ENCODE assay signal across 9 cellular contexts in genomic region chr3:114498779-114499370, GRCh38.
DNase-seq lines count a peak whose midpoint lies in the region; ATAC-seq, FAIRE-seq and TF ChIP-seq lines count a peak whose summit lies in the region.
"Had no signal": no experiment of that assay in that cellular context is flagged by ENCODE, and none has a peak within 500 bp of the region (broad histone marks: within the 10 kb centered on the region; RNA-seq: fewer than 3 reads in every experiment).

No MANE protein-coding gene starts in this region.

- FAIRE-seq in H54 (lab: Jason Lieb, UNC), result peak; percentile 99

- DNase-seq in H54 (ENCODE audit: insufficient read length, low spot score) (peak; percentile 33), NCI-H774 (lab: John Stamatoyannopoulos, UW) (peak; percentile 17), dermis microvascular lymphatic vessel endothelial cell (ENCODE audit: low read depth in 2 of 2) (peak; percentile 62 to 90), psoas muscle (no peak), NCI-H2196 treated with DMSO at 0.1 percent for 48 hours (lab: John Stamatoyannopoulos, UW; ENCODE audit: unreplicated experiment) (no peak), NOMO-1 treated with dmso at 0.1 percent for 144 hours (lab: John Stamatoyannopoulos, UW; ENCODE audit: unreplicated experiment) (no peak)
- DNase-seq in stimulated activated naive CD8-positive, alpha-beta T cell treated with anti-CD3 and anti-CD28 coated beads, Interleukin-15, amount 100 ng/mL, for 72 hours, result no peak
- DNase-seq: NCI-H526 had no signal

- H3K4me1 Mint-ChIP-seq in stimulated activated naive CD8-positive, alpha-beta T cell treated with anti-CD3 and anti-CD28 coated beads, Interleukin-15, amount 100 ng/mL, for 72 hours, result peaks cover 46% of the 10 kb centered on the region

- H3K4me3 ChIP-seq in psoas muscle, result no peak overlapping the region

- no peak for TF ChIP-seq CTCF in psoas muscle (IDR thresholded peaks at IDR 0.05)

- H3K4me1 ChIP-seq in psoas muscle, result peaks cover 67% of the 10 kb centered on the region

- H3K4me3 Mint-ChIP-seq in stimulated activated naive CD8-positive, alpha-beta T cell treated with anti-CD3 and anti-CD28 coated beads, Interleukin-15, amount 100 ng/mL, for 72 hours, result no peak overlapping the region

- TF ChIP-seq POLR2A in H54 (IDR thresholded peaks at IDR 0.05; ENCODE audit: low read depth, low read length), result no peak

- H3K9me3 Mint-ChIP-seq in stimulated activated naive CD8-positive, alpha-beta T cell treated with anti-CD3 and anti-CD28 coated beads, Interleukin-15, amount 100 ng/mL, for 72 hours, result no peaks in the 10 kb centered on the region

- ATAC-seq in psoas muscle, result peak; percentile 64 to 80 (median 70)
- no peak for ATAC-seq in stimulated activated naive CD8-positive, alpha-beta T cell treated with anti-CD3 and anti-CD28 coated beads, Interleukin-15, amount 100 ng/mL, for 72 hours
- no peak for ATAC-seq in HG02571 (IDR thresholded peaks at IDR 0.05; ENCODE audit: unreplicated experiment)

- H3K27me3 Mint-ChIP-seq in stimulated activated naive CD8-positive, alpha-beta T cell treated with anti-CD3 and anti-CD28 coated beads, Interleukin-15, amount 100 ng/mL, for 72 hours, result no peaks in the 10 kb centered on the region

- WGBS in psoas muscle, 3 donors, result 36 to 63% (median 48%) methylated on average over 6 of the region's 6 CpGs

- intact Hi-C loops in psoas muscle (cut with DNase I), result loop anchor here in 1 of 2 donors (5.0 kb wide), 1 partner anchor 42 kb away; no protein-coding TSS in a partner anchor

- H3K27ac Mint-ChIP-seq in stimulated activated naive CD8-positive, alpha-beta T cell treated with anti-CD3 and anti-CD28 coated beads, Interleukin-15, amount 100 ng/mL, for 72 hours, result no peak overlapping the region

- no peaks in the 10 kb centered on the region for H3K9me3 ChIP-seq in psoas muscle

- no peaks in the 10 kb centered on the region for H3K27me3 ChIP-seq in psoas muscle (ENCODE audit: insufficient read depth in 3 of 3, low read length in 2 of 3)

- H3K36me3 ChIP-seq in psoas muscle (ENCODE audit: insufficient read depth in 1 of 2, low read depth in 1 of 2), result no peaks in the 10 kb centered on the region

- H3K27ac ChIP-seq in psoas muscle, result peak overlapping the region; percentile 43

Comparison
In these comparisons a context has a peak if more than half of its experiments do, and no peak if none do; other contexts are left out.
1. DNase-seq: peak in H54 (single experiment), NCI-H774 (single experiment) and dermis microvascular lymphatic vessel endothelial cell (2 of 2); none in psoas muscle (0 of 2), stimulated activated naive CD8-positive, alpha-beta T cell treated with anti-CD3 and anti-CD28 coated beads, Interleukin-15, amount 100 ng/mL, for 72 hours (0 of 2), NCI-H2196 treated with DMSO at 0.1 percent for 48 hours (single experiment) and NOMO-1 treated with dmso at 0.1 percent for 144 hours (single experiment).
2. ATAC-seq: peak in psoas muscle (4 of 4); none in stimulated activated naive CD8-positive, alpha-beta T cell treated with anti-CD3 and anti-CD28 coated beads, Interleukin-15, amount 100 ng/mL, for 72 hours (single experiment) and HG02571 (single experiment).